Comparison of ENCODE assay signal across 6 cellular contexts in the genomic region with DNA sequence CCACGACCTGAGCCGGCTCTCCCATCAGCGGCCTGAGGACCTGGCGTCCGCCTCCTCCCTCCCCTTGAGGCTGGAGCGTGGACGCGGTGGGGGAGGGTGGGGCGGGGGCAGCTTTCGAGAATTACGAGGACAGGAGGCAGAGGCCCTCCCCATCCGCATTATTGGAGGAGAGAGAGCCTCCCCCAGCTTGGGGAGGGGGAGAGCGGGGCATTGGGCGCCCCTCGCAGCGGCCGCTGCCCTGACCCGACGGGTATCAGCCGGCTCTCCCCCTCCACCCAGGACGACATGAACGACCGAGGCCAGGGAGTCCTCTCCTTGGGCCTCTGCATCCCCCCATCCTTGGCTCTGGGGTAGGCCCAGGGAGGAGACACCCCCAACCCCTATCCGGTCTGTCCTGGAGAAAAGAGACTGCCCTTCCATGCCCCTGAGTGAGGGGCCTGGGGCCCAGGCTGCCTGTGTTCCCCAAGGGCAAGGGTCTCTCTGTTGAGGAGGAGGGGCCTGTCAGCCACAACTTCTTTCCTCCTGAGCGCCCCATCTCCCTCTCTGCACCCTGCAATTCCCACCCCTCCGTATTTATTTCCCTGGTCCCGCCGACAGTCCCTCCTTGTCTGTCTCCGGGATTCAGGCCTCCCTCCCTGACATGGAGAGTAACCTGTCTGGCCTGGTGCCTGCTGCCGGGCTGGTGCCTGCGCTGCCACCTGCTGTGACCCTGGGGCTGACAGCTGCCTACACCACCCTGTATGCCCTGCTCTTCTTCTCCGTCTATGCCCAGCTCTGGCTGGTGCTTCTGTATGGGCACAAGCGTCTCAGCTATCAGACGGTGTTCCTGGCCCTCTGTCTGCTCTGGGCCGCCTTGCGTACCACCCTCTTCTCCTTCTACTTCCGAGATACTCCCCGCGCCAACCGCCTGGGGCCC. TPM values are rescaled to one million over a fixed set of nuclear protein-coding genes. Genes with fewer than 3 reads are reported as not detected.
DNase-seq lines count a peak whose midpoint lies in the region; ATAC-seq and TF ChIP-seq lines count a peak whose summit lies in the region.

No MANE protein-coding gene starts in this region.

- TF ChIP-seq EP300 in transverse colon (IDR thresholded peaks at IDR 0.05; ENCODE audit: low read depth), result no peak

- H3K9me3 ChIP-seq in right atrium auricular region (no peaks in the 10 kb centered on the region), transverse colon (no peaks in the 10 kb centered on the region)

- H3K4me1 ChIP-seq in right atrium auricular region, result peaks cover 0 to 42% of the 10 kb centered on the region in 2 donors
- peaks cover 22 to 36% (median 28%) of the 10 kb centered on the region in 4 donors for H3K4me1 ChIP-seq in transverse colon

- no peak for TF ChIP-seq POLR2A in transverse colon (IDR thresholded peaks at IDR 0.05)

- H3K36me3 ChIP-seq in right atrium auricular region (peaks cover 6% of the 10 kb centered on the region), transverse colon (no peaks in the 10 kb centered on the region)

- no peak for TF ChIP-seq CTCF in right atrium auricular region (IDR thresholded peaks at IDR 0.05)
- no peak for TF ChIP-seq CTCF in transverse colon (IDR thresholded peaks at IDR 0.05)

- peak; percentile 0 for ATAC-seq in HG02981 (IDR thresholded peaks at IDR 0.05; ENCODE audit: unreplicated experiment)
- ATAC-seq in HG03460 (IDR thresholded peaks at IDR 0.05; ENCODE audit: unreplicated experiment), result no peak
- no peak for ATAC-seq in GM19328 (IDR thresholded peaks at IDR 0.05; ENCODE audit: unreplicated experiment)

- WGBS in transverse colon (ENCODE audit: low coverage in 1 of 2), 2 donors, result 23% methylated on average over 38 of the region's 40 CpGs; no CpG with 5 or more reads in 1 of the 2 donors

- peaks cover 0 to 5% of the 10 kb centered on the region in 2 donors for H3K27me3 ChIP-seq in right atrium auricular region
- peaks cover 18% of the 10 kb centered on the region for H3K27me3 ChIP-seq in transverse colon

- DNase-seq in SHP77 (lab: John Stamatoyannopoulos, UW) (peak; percentile 20 to 63), right atrium auricular region (ENCODE audit: low spot score) (no peak), transverse colon (peak; percentile 49)

- H3K27ac ChIP-seq in right atrium auricular region, result peak overlapping the region; percentile 90 to 96
- peak overlapping the region; percentile 95 to 99 (median 97) for H3K27ac ChIP-seq in transverse colon

- intact Hi-C loops in transverse colon (cut with DNase I; ENCODE audit: low total_unique reads), result no loop called here

- in situ Hi-C loops in transverse colon (cut with MboI; ENCODE audit: low pct_ligation_motif_present in 1 of 4, low pct_unique_long_range_greater_than_20kb in 1 of 4, low sequenced_read_pairs in 3 of 4), result no loop called here

- H3K4me3 ChIP-seq in right atrium auricular region, result peak overlapping the region; percentile 67 to 68
- peak overlapping the region; percentile 72 to 85 (median 78) for H3K4me3 ChIP-seq in transverse colon

RNA-seq across cellular contexts. Expression of a gene that starts 0.5 kb away (rescaled TPM):
- total RNA-seq in right atrium auricular region, result 10 to 100 TPM; 22.1 to 23.5 TPM
- total RNA-seq in transverse colon, result 10 to 100 TPM in 3 of 4 donors, 1 to 10 TPM in 1; 6.4 to 35.2 (median 27.4) TPM

RNA-seq across cellular contexts. Expression of a gene that starts 1.7 kb away (rescaled TPM):
- total RNA-seq in right atrium auricular region, result 100 to 1,000 TPM; 120 to 122 TPM
- total RNA-seq in transverse colon, result 100 to 1,000 TPM in 3 of 4 donors, 10 to 100 TPM in 1; 93.9 to 154 (median 139) TPM

RNA-seq across cellular contexts. Expression of a gene that starts 5.0 kb away (rescaled TPM):
- total RNA-seq in right atrium auricular region (not detected), transverse colon (under 1 TPM in 1 of 4 donors, not detected in 3; 0.27 TPM)

RNA-seq across cellular contexts. Expression of a gene that starts 14.0 kb away (rescaled TPM):
- total RNA-seq in right atrium auricular region (not detected), transverse colon (10 to 100 TPM in 1 of 4 donors, not detected in 3; 20.9 TPM)

RNA-seq across cellular contexts. Expression of a gene that starts 19.2 kb away (rescaled TPM):
- 100 to 1,000 TPM; 164 to 190 TPM for total RNA-seq in right atrium auricular region
- 100 to 1,000 TPM; 142 to 272 (median 221) TPM for total RNA-seq in transverse colon
